Comparison of ENCODE assay signal across 12 cellular contexts in genomic region chr2:150165988-150166965, GRCh38.
DNase-seq lines count a peak whose midpoint lies in the region; ATAC-seq and TF ChIP-seq lines count a peak whose summit lies in the region.
"Had no signal": no experiment of that assay in that cellular context is flagged by ENCODE, and none has a peak within 500 bp of the region (broad histone marks: within the 10 kb centered on the region; RNA-seq: fewer than 3 reads in every experiment).

No MANE protein-coding gene starts in this region.

- H3K4me3 Mint-ChIP-seq in chondrocyte (ENCODE audit: unreplicated experiment) (no peak overlapping the region), neural progenitor cell (no peak overlapping the region)
- H3K4me3 Mint-ChIP-seq: activated T-helper 1 cell treated with anti-CD3 and anti-CD28 coated beads, Interleukin-12 subunit alpha, Interleukin-12 subunit beta, Interleukin-2, Interleukin-4 antibody, amounts not matched to agents 30 ng/mL and 10 ng/mL and 1 ng/mL, durations not matched to agents 14 hours and 24 hours and 36 hours had no signal

- peaks cover 5% of the 10 kb centered on the region for H3K4me1 ChIP-seq in neural progenitor cell
- H3K4me1 ChIP-seq: parathyroid adenoma had no signal

- peak; percentile 39 for DNase-seq in DMS53 (lab: John Stamatoyannopoulos, UW)
- peak; percentile 34 for DNase-seq in NCI-H69 (lab: John Stamatoyannopoulos, UW)
- no peak for DNase-seq in chondrocyte (ENCODE audit: low spot score)
- DNase-seq in neural progenitor cell (ENCODE audit: low spot score) = no peak
- no peak for DNase-seq in NCI-H345 (lab: John Stamatoyannopoulos, UW)
- DNase-seq in UCSD-AML1 (lab: John Stamatoyannopoulos, UW; ENCODE audit: unreplicated experiment) = no peak
- no peak for DNase-seq in NCI-H82 (lab: John Stamatoyannopoulos, UW)
- DNase-seq: effector CD4-positive, alpha-beta T cell; NCI-H2107 had no signal

- no peak overlapping the region for H3K27ac ChIP-seq in neural progenitor cell
- H3K27ac ChIP-seq: parathyroid adenoma had no signal

- no peak overlapping the region for H3K4me3 ChIP-seq in neural progenitor cell

- H3K36me3 ChIP-seq in neural progenitor cell = no peaks in the 10 kb centered on the region

- H3K27me3 ChIP-seq in neural progenitor cell = no peaks in the 10 kb centered on the region

- no peaks in the 10 kb centered on the region for H3K9me3 Mint-ChIP-seq in chondrocyte (ENCODE audit: low read depth)
- H3K9me3 Mint-ChIP-seq in neural progenitor cell = peaks cover 3% of the 10 kb centered on the region
- H3K9me3 Mint-ChIP-seq: activated T-helper 1 cell treated with anti-CD3 and anti-CD28 coated beads, Interleukin-12 subunit alpha, Interleukin-12 subunit beta, Interleukin-2, Interleukin-4 antibody, amounts not matched to agents 30 ng/mL and 10 ng/mL and 1 ng/mL, durations not matched to agents 14 hours and 24 hours and 36 hours had no signal

- H3K9ac ChIP-seq in neural progenitor cell = no peak overlapping the region
- H3K9ac ChIP-seq: parathyroid adenoma had no signal

- no peaks in the 10 kb centered on the region for H3K9me3 ChIP-seq in neural progenitor cell (ENCODE audit: low read depth)

- H3F3A ChIP-seq in neural progenitor cell (ENCODE audit: low read depth) = no peaks in the 10 kb centered on the region

- H3K27ac Mint-ChIP-seq in chondrocyte (ENCODE audit: unreplicated experiment) (peak overlapping the region; percentile 96), neural progenitor cell (no peak overlapping the region)
- H3K27ac Mint-ChIP-seq: activated T-helper 1 cell treated with anti-CD3 and anti-CD28 coated beads, Interleukin-12 subunit alpha, Interleukin-12 subunit beta, Interleukin-2, Interleukin-4 antibody, amounts not matched to agents 30 ng/mL and 10 ng/mL and 1 ng/mL, durations not matched to agents 14 hours and 24 hours and 36 hours had no signal

- H3K27me3 Mint-ChIP-seq in chondrocyte (ENCODE audit: low read depth) = no peaks in the 10 kb centered on the region
- peaks cover 2% of the 10 kb centered on the region for H3K27me3 Mint-ChIP-seq in neural progenitor cell (ENCODE audit: insufficient read depth, low read depth)

- peak overlapping the region; percentile 46 for H2AFZ ChIP-seq in neural progenitor cell (replicated peaks)
- H2AFZ ChIP-seq: parathyroid adenoma had no signal

- H3K4me2 ChIP-seq in neural progenitor cell = no peak overlapping the region

- no peaks in the 10 kb centered on the region for H4K20me1 ChIP-seq in neural progenitor cell (ENCODE audit: low read depth)

- H3K36me3 Mint-ChIP-seq in chondrocyte (ENCODE audit: low read depth) (no peaks in the 10 kb centered on the region), neural progenitor cell (peaks cover 3% of the 10 kb centered on the region)

- H3K4me1 Mint-ChIP-seq in chondrocyte (ENCODE audit: low read depth) = peaks cover 45% of the 10 kb centered on the region
- H3K4me1 Mint-ChIP-seq in neural progenitor cell = peaks cover 3% of the 10 kb centered on the region

- no peak for ATAC-seq in HG03571 (IDR thresholded peaks at IDR 0.05; ENCODE audit: unreplicated experiment)

- H3K79me2 ChIP-seq in neural progenitor cell (ENCODE audit: low read depth) = no peaks in the 10 kb centered on the region
- H3K79me2 ChIP-seq: parathyroid adenoma had no signal

- no peak for TF ChIP-seq CTCF in chondrocyte (IDR thresholded peaks at IDR 0.05)
- TF ChIP-seq CTCF in neural progenitor cell (IDR thresholded peaks at IDR 0.05) = no peak

Comparison
In these comparisons a context has a peak if more than half of its experiments do, and no peak if none do; other contexts are left out.
1. DNase-seq: peak in DMS53 (single experiment) and NCI-H69 (single experiment); none in chondrocyte (single experiment), neural progenitor cell (single experiment), NCI-H345 (single experiment), UCSD-AML1 (single experiment) and NCI-H82 (single experiment).